In the genomic region with DNA sequence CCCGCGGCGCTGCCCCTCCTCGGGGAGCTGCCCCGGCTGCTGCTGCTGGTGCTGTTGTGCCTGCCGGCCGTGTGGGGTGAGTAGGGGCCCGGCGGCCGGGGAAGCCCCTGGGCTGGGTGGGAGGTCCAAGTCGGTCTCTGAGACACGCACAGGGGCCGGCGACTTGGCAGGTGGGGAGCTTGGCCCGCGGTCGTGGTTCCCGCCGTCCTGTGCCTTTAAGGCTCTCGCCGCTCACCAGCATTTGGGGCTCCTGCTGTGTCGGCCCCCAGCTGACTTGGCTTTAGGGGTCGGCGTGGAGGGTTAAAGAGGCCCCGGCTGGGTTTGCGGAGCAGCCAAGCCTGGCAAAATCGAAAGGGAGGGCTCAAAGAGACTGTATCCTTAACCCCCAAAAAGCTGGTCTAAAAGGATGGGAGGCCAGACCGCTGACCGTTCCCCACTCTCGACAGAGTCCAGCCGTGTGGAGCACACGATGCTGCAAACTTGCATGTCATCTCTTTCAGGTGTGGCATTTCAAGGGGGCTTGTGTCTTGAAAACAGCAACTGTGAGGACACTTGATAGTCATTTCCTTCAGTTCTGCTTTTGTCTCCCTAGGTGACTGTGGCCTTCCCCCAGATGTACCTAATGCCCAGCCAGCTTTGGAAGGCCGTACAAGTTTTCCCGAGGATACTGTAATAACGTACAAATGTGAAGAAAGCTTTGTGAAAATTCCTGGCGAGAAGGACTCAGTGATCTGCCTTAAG, we compare ENCODE assay signal across 1 cellular context.
A peak's percentile ranks its signal among the peaks of the same experiment; 100 is the strongest.
TF ChIP-seq lines count a peak whose summit lies in the region.

No MANE protein-coding gene starts in this region.

TF ChIP-seq in K562, 482 proteins besides CTCF, POLR2A, EP300 and RAD21 (continued from another document and continues in another):
- TF ChIP-seq, protein P1, sequence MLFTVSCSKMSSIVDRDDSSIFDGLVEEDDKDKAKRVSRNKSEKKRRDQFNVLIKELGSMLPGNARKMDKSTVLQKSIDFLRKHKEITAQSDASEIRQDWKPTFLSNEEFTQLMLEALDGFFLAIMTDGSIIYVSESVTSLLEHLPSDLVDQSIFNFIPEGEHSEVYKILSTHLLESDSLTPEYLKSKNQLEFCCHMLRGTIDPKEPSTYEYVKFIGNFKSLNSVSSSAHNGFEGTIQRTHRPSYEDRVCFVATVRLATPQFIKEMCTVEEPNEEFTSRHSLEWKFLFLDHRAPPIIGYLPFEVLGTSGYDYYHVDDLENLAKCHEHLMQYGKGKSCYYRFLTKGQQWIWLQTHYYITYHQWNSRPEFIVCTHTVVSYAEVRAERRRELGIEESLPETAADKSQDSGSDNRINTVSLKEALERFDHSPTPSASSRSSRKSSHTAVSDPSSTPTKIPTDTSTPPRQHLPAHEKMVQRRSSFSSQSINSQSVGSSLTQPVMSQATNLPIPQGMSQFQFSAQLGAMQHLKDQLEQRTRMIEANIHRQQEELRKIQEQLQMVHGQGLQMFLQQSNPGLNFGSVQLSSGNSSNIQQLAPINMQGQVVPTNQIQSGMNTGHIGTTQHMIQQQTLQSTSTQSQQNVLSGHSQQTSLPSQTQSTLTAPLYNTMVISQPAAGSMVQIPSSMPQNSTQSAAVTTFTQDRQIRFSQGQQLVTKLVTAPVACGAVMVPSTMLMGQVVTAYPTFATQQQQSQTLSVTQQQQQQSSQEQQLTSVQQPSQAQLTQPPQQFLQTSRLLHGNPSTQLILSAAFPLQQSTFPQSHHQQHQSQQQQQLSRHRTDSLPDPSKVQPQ (CRISPR knock-in tag; IDR thresholded peaks at IDR 0.05; ENCODE audit: borderline replicate concordance) = no peak
- no peak for TF ChIP-seq CC2D1A (IDR thresholded peaks at IDR 0.05)
- no peak for TF ChIP-seq BCL6 (CRISPR knock-in tag; IDR thresholded peaks at IDR 0.05)
- TF ChIP-seq, protein P2, sequence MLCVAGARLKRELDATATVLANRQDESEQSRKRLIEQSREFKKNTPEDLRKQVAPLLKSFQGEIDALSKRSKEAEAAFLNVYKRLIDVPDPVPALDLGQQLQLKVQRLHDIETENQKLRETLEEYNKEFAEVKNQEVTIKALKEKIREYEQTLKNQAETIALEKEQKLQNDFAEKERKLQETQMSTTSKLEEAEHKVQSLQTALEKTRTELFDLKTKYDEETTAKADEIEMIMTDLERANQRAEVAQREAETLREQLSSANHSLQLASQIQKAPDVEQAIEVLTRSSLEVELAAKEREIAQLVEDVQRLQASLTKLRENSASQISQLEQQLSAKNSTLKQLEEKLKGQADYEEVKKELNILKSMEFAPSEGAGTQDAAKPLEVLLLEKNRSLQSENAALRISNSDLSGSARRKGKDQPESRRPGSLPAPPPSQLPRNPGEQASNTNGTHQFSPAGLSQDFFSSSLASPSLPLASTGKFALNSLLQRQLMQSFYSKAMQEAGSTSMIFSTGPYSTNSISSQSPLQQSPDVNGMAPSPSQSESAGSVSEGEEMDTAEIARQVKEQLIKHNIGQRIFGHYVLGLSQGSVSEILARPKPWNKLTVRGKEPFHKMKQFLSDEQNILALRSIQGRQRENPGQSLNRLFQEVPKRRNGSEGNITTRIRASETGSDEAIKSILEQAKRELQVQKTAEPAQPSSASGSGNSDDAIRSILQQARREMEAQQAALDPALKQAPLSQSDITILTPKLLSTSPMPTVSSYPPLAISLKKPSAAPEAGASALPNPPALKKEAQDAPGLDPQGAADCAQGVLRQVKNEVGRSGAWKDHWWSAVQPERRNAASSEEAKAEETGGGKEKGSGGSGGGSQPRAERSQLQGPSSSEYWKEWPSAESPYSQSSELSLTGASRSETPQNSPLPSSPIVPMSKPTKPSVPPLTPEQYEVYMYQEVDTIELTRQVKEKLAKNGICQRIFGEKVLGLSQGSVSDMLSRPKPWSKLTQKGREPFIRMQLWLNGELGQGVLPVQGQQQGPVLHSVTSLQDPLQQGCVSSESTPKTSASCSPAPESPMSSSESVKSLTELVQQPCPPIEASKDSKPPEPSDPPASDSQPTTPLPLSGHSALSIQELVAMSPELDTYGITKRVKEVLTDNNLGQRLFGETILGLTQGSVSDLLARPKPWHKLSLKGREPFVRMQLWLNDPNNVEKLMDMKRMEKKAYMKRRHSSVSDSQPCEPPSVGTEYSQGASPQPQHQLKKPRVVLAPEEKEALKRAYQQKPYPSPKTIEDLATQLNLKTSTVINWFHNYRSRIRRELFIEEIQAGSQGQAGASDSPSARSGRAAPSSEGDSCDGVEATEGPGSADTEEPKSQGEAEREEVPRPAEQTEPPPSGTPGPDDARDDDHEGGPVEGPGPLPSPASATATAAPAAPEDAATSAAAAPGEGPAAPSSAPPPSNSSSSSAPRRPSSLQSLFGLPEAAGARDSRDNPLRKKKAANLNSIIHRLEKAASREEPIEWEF (CRISPR knock-in tag; IDR thresholded peaks at IDR 0.05) = no peak
- no peak for TF ChIP-seq ZNF444 (CRISPR knock-in tag; IDR thresholded peaks at IDR 0.05)
- TF ChIP-seq GABPB2 (CRISPR knock-in tag; conservative IDR thresholded peaks at IDR 0.05) = no peak
- TF ChIP-seq, protein P3, sequence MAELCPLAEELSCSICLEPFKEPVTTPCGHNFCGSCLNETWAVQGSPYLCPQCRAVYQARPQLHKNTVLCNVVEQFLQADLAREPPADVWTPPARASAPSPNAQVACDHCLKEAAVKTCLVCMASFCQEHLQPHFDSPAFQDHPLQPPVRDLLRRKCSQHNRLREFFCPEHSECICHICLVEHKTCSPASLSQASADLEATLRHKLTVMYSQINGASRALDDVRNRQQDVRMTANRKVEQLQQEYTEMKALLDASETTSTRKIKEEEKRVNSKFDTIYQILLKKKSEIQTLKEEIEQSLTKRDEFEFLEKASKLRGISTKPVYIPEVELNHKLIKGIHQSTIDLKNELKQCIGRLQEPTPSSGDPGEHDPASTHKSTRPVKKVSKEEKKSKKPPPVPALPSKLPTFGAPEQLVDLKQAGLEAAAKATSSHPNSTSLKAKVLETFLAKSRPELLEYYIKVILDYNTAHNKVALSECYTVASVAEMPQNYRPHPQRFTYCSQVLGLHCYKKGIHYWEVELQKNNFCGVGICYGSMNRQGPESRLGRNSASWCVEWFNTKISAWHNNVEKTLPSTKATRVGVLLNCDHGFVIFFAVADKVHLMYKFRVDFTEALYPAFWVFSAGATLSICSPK (IDR thresholded peaks at IDR 0.05; ENCODE audit: borderline replicate concordance) = no peak
- peak; percentile 55; the same call in 1 of the 2 replicates for TF ChIP-seq ZNF431 (CRISPR knock-in tag; IDR thresholded peaks at IDR 0.05)
- no peak for TF ChIP-seq SP2 (IDR thresholded peaks at IDR 0.05; ENCODE audit: extremely low read depth, low read depth, low read length, poor library complexity, severe bottlenecking)
- TF ChIP-seq, protein P4, sequence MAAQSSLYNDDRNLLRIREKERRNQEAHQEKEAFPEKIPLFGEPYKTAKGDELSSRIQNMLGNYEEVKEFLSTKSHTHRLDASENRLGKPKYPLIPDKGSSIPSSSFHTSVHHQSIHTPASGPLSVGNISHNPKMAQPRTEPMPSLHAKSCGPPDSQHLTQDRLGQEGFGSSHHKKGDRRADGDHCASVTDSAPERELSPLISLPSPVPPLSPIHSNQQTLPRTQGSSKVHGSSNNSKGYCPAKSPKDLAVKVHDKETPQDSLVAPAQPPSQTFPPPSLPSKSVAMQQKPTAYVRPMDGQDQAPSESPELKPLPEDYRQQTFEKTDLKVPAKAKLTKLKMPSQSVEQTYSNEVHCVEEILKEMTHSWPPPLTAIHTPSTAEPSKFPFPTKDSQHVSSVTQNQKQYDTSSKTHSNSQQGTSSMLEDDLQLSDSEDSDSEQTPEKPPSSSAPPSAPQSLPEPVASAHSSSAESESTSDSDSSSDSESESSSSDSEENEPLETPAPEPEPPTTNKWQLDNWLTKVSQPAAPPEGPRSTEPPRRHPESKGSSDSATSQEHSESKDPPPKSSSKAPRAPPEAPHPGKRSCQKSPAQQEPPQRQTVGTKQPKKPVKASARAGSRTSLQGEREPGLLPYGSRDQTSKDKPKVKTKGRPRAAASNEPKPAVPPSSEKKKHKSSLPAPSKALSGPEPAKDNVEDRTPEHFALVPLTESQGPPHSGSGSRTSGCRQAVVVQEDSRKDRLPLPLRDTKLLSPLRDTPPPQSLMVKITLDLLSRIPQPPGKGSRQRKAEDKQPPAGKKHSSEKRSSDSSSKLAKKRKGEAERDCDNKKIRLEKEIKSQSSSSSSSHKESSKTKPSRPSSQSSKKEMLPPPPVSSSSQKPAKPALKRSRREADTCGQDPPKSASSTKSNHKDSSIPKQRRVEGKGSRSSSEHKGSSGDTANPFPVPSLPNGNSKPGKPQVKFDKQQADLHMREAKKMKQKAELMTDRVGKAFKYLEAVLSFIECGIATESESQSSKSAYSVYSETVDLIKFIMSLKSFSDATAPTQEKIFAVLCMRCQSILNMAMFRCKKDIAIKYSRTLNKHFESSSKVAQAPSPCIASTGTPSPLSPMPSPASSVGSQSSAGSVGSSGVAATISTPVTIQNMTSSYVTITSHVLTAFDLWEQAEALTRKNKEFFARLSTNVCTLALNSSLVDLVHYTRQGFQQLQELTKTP (IDR thresholded peaks at IDR 0.05; ENCODE audit: low read depth in 1 of 2, partially characterized antibody in 2 of 2) = peak in 1 of 2 experiments; percentile 48
- peak; percentile 21 for TF ChIP-seq C11orf30 (IDR thresholded peaks at IDR 0.05; ENCODE audit: low read depth)
- TF ChIP-seq FOXJ3 (CRISPR knock-in tag; IDR thresholded peaks at IDR 0.05) = no peak
- no peak for TF ChIP-seq COPS2 (conservative IDR thresholded peaks at IDR 0.05)
- no peak for TF ChIP-seq ZFP36 (IDR thresholded peaks at IDR 0.05; ENCODE audit: low read depth, low read length, partially characterized antibody)
- TF ChIP-seq ZNF57 (CRISPR knock-in tag; IDR thresholded peaks at IDR 0.05) = no peak
- no peak for TF ChIP-seq HDAC8 (tag; IDR thresholded peaks at IDR 0.05)
- no peak for TF ChIP-seq ARID2 (IDR thresholded peaks at IDR 0.05)
- peak; percentile 51; the same call in 1 of the 2 replicates for TF ChIP-seq SMARCE1 (IDR thresholded peaks at IDR 0.05)
- TF ChIP-seq, protein P5, sequence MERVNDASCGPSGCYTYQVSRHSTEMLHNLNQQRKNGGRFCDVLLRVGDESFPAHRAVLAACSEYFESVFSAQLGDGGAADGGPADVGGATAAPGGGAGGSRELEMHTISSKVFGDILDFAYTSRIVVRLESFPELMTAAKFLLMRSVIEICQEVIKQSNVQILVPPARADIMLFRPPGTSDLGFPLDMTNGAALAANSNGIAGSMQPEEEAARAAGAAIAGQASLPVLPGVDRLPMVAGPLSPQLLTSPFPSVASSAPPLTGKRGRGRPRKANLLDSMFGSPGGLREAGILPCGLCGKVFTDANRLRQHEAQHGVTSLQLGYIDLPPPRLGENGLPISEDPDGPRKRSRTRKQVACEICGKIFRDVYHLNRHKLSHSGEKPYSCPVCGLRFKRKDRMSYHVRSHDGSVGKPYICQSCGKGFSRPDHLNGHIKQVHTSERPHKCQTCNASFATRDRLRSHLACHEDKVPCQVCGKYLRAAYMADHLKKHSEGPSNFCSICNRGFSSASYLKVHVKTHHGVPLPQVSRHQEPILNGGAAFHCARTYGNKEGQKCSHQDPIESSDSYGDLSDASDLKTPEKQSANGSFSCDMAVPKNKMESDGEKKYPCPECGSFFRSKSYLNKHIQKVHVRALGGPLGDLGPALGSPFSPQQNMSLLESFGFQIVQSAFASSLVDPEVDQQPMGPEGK (CRISPR knock-in tag; IDR thresholded peaks at IDR 0.05; ENCODE audit: borderline replicate concordance) = no peak
- TF ChIP-seq SMAD2 (IDR thresholded peaks at IDR 0.05; ENCODE audit: low read depth, low read length) = no peak
- TF ChIP-seq NCOA2 (IDR thresholded peaks at IDR 0.05; ENCODE audit: partially characterized antibody in 2 of 2) = no peak
- no peak for TF ChIP-seq ZNF764 (CRISPR knock-in tag; IDR thresholded peaks at IDR 0.05; ENCODE audit: low read depth)
- TF ChIP-seq, protein P6, sequence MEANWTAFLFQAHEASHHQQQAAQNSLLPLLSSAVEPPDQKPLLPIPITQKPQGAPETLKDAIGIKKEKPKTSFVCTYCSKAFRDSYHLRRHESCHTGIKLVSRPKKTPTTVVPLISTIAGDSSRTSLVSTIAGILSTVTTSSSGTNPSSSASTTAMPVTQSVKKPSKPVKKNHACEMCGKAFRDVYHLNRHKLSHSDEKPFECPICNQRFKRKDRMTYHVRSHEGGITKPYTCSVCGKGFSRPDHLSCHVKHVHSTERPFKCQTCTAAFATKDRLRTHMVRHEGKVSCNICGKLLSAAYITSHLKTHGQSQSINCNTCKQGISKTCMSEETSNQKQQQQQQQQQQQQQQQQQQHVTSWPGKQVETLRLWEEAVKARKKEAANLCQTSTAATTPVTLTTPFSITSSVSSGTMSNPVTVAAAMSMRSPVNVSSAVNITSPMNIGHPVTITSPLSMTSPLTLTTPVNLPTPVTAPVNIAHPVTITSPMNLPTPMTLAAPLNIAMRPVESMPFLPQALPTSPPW (CRISPR knock-in tag; IDR thresholded peaks at IDR 0.05) = no peak
- TF ChIP-seq CXXC5 (CRISPR knock-in tag; IDR thresholded peaks at IDR 0.05) = no peak; the same call in 1 of the 2 replicates
- no peak for TF ChIP-seq SMARCA4 (IDR thresholded peaks at IDR 0.05)
- no peak for TF ChIP-seq DDX20 (tag; IDR thresholded peaks at IDR 0.05; ENCODE audit: low read depth)
- TF ChIP-seq SRSF9 (IDR thresholded peaks at IDR 0.05; ENCODE audit: borderline replicate concordance, low read depth, low read length) = no peak
- TF ChIP-seq, protein P7, sequence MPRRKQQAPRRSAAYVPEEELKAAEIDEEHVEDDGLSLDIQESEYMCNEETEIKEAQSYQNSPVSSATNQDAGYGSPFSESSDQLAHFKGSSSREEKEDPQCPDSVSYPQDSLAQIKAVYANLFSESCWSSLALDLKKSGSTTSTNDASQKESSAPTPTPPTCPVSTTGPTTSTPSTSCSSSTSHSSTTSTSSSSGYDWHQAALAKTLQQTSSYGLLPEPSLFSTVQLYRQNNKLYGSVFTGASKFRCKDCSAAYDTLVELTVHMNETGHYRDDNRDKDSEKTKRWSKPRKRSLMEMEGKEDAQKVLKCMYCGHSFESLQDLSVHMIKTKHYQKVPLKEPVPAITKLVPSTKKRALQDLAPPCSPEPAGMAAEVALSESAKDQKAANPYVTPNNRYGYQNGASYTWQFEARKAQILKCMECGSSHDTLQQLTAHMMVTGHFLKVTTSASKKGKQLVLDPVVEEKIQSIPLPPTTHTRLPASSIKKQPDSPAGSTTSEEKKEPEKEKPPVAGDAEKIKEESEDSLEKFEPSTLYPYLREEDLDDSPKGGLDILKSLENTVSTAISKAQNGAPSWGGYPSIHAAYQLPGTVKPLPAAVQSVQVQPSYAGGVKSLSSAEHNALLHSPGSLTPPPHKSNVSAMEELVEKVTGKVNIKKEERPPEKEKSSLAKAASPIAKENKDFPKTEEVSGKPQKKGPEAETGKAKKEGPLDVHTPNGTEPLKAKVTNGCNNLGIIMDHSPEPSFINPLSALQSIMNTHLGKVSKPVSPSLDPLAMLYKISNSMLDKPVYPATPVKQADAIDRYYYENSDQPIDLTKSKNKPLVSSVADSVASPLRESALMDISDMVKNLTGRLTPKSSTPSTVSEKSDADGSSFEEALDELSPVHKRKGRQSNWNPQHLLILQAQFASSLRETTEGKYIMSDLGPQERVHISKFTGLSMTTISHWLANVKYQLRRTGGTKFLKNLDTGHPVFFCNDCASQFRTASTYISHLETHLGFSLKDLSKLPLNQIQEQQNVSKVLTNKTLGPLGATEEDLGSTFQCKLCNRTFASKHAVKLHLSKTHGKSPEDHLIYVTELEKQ (CRISPR knock-in tag; IDR thresholded peaks at IDR 0.05) = no peak
- TF ChIP-seq MEF2A (IDR thresholded peaks at IDR 0.05; ENCODE audit: control insufficient read depth, low read depth, low read length) = no peak
- TF ChIP-seq FOXA1 (IDR thresholded peaks at IDR 0.05; ENCODE audit: borderline replicate concordance) = no peak
- TF ChIP-seq KDM1A (IDR thresholded peaks at IDR 0.05) = no peak
- TF ChIP-seq NFYB (IDR thresholded peaks at IDR 0.05; ENCODE audit: extremely low read depth, insufficient read length) = no peak
